ENCODE assay signal across 21 cellular contexts in genomic region chr3:193574488-193575072, GRCh38. TPM values are rescaled to one million over a fixed set of nuclear protein-coding genes. Genes with fewer than 3 reads are reported as not detected.
DNase-seq lines count a peak whose midpoint lies in the region; ATAC-seq lines count a peak whose summit lies in the region.
"Had no signal": no experiment of that assay in that cellular context is flagged by ENCODE, and none has a peak within 500 bp of the region (broad histone marks: within the 10 kb centered on the region; RNA-seq: fewer than 3 reads in every experiment).

No MANE protein-coding gene starts in this region.

- no peaks in the 10 kb centered on the region for H3K9me3 ChIP-seq in T-helper 17 cell (ENCODE audit: control insufficient read depth, low read length, poor library complexity, severe bottlenecking)
- H3K9me3 ChIP-seq: HAP-1, MG63, SJCRH30 had no signal

- H3K27me3 Mint-ChIP-seq in T-helper 17 cell: no peaks in the 10 kb centered on the region
- no peaks in the 10 kb centered on the region for H3K27me3 Mint-ChIP-seq in memory B cell

- H3K27ac Mint-ChIP-seq in T-helper 17 cell: peak overlapping the region; percentile 49
- H3K27ac Mint-ChIP-seq in memory B cell: peak overlapping the region; percentile 7

- H3K4me3 Mint-ChIP-seq in T-helper 17 cell (no peak overlapping the region), memory B cell (no peak overlapping the region)
- H3K4me3 Mint-ChIP-seq: CD4-positive, CD25-positive, alpha-beta regulatory T cell had no signal

- H3K4me1 Mint-ChIP-seq in T-helper 17 cell (peaks cover 2% of the 10 kb centered on the region), memory B cell (peaks cover 2% of the 10 kb centered on the region)

- DNase-seq in T-helper 17 cell (no peak), memory B cell (ENCODE audit: low spot score in 2 of 2) (no peak), D341Med (ENCODE audit: low spot score) (no peak)
- DNase-seq in activated CD4-positive, alpha-beta T cell treated with anti-CD3 and anti-CD28 coated beads for 1 hour: no peak
- DNase-seq: Calu3; CD4-positive, CD25-positive, alpha-beta regulatory T cell; DMS79 treated with DMSO at 0.1 percent for 48 hours; MG63; NCI-H1092 treated with DMSO at 0.1 percent for 48 hours; NCI-H1694; NCI-H2171; NCI-H510A; NCI-H82; SJCRH30 had no signal

- ATAC-seq in GM21423 (IDR thresholded peaks at IDR 0.05; ENCODE audit: unreplicated experiment): peak; percentile 51
- ATAC-seq in HG03354 (IDR thresholded peaks at IDR 0.05; ENCODE audit: poor library complexity, severe bottlenecking, unreplicated experiment): peak; percentile 66
- ATAC-seq in T-helper 17 cell: no peak
- no peak for ATAC-seq in memory B cell (ENCODE audit: low read depth)
- ATAC-seq in GM21526 (IDR thresholded peaks at IDR 0.05; ENCODE audit: low FRiP score, unreplicated experiment): no peak
- no peak for ATAC-seq in HG03378 (IDR thresholded peaks at IDR 0.05; ENCODE audit: unreplicated experiment)
- ATAC-seq: HepG2 had no signal

- H3K36me3 Mint-ChIP-seq in T-helper 17 cell (ENCODE audit: low read depth): no peaks in the 10 kb centered on the region
- H3K36me3 Mint-ChIP-seq in memory B cell: peaks cover 6% of the 10 kb centered on the region

- no peaks in the 10 kb centered on the region for H3K9me3 Mint-ChIP-seq in memory B cell
- H3K9me3 Mint-ChIP-seq: CD4-positive, CD25-positive, alpha-beta regulatory T cell had no signal

RNA-seq across cellular contexts. Expression of gene OPA1, which starts 18.4 kb away (rescaled TPM):
- total RNA-seq in T-helper 17 cell: 10 to 100 TPM; 49.3 to 58.9 TPM

RNA-seq across cellular contexts. Expression of gene ATP13A4, which starts 19.9 kb away (rescaled TPM):
- total RNA-seq in T-helper 17 cell: 1 to 10 TPM; 1.2 to 3.5 TPM
- total RNA-seq: A673 had no signal

Comparison
In these comparisons a context has a peak if more than half of its experiments do, and no peak if none do; other contexts are left out.
1. ATAC-seq: peak in GM21423 (single experiment) and HG03354 (single experiment); none in T-helper 17 cell (single experiment), memory B cell (single experiment), GM21526 (single experiment) and HG03378 (single experiment).